ENCODE assay signal across 8 cellular contexts in genomic region chr14:73058923-73059311, GRCh38. TPM values are rescaled to one million over a fixed set of nuclear protein-coding genes. Genes with fewer than 3 reads are reported as not detected.
DNase-seq lines count a peak whose midpoint lies in the region; ATAC-seq, FAIRE-seq and TF ChIP-seq lines count a peak whose summit lies in the region.

No MANE protein-coding gene starts in this region.

- H3K4me2 ChIP-seq in HepG2 (ENCODE audit: low read depth, low read length), result peak overlapping the region; percentile 60

- H3K9ac ChIP-seq in HepG2 (ENCODE audit: insufficient read depth, low read depth, low read length), result peak overlapping the region; percentile 96

- no peaks in the 10 kb centered on the region for H3K9me3 ChIP-seq in HepG2 (ENCODE audit: low read length)

- H2AFZ ChIP-seq in HepG2 (ENCODE audit: low read length), result no peak overlapping the region

- TF ChIP-seq CTCF in HepG2 (CRISPR knock-in tag; IDR thresholded peaks at IDR 0.05), result no peak

- peaks cover 50% of the 10 kb centered on the region for H3K79me2 ChIP-seq in HepG2 (ENCODE audit: insufficient read depth, low read length)

- peak overlapping the region; percentile 79 to 95 (median 93) for H3K4me3 ChIP-seq in HepG2 (replicated peaks in 1 of 3; ENCODE audit: insufficient read depth in 1 of 3, low read depth in 2 of 3, low read length in 3 of 3)
- peak overlapping the region; percentile 96 for H3K4me3 ChIP-seq in urinary bladder (ENCODE audit: low read depth, low read length)

- DNase-seq in NCI-H510A treated with DMSO at 0.1 percent for 48 hours (lab: John Stamatoyannopoulos, UW) (peak; percentile 24), NCI-H510A (lab: John Stamatoyannopoulos, UW) (no peak), HCEC 1CT (peak; percentile 15), NCI-H146 treated with DMSO at 0.1 percent for 48 hours (lab: John Stamatoyannopoulos, UW; ENCODE audit: unreplicated experiment) (peak; percentile 17), caudate nucleus (lab: John Stamatoyannopoulos, UW) (peak in 17 of 61 donors; percentile 1 to 65 (median 45)), HepG2 (ENCODE audit: low spot score) (peak; percentile 7), DMS153 (lab: John Stamatoyannopoulos, UW) (no peak)

- peak; percentile 41 for ATAC-seq in HepG2

- FAIRE-seq in HepG2 (lab: Jason Lieb, UNC), result no peak

- TF ChIP-seq EP300 in HepG2 (IDR thresholded peaks at IDR 0.05; ENCODE audit: low read depth in 2 of 2, low read length in 2 of 2) (no peak), HepG2 (CRISPR knock-in tag; IDR thresholded peaks at IDR 0.05; ENCODE audit: borderline replicate concordance) (no peak)

- no peaks in the 10 kb centered on the region; a peak in 1 of 5 replicates for H3K27me3 ChIP-seq in HepG2 (ENCODE audit: control insufficient read depth in 1 of 2, insufficient read depth in 2 of 2, low read length in 2 of 2)

- H3K36me3 ChIP-seq in HepG2 (replicated peaks in 1 of 2; ENCODE audit: control insufficient read depth in 1 of 2, insufficient read depth in 2 of 2, low read length in 2 of 2) (peaks cover 0 to 15% of the 10 kb centered on the region in 2 experiments; a peak in 3 of 5 replicates), urinary bladder (ENCODE audit: insufficient read depth) (no peaks in the 10 kb centered on the region)

- peak overlapping the region; percentile 98 for H3K27ac ChIP-seq in caudate nucleus (ENCODE audit: low read depth, low read length)
- H3K27ac ChIP-seq in HepG2 (ENCODE audit: extremely low read length, insufficient read depth, low read length), result peak overlapping the region; percentile 99
- H3K27ac ChIP-seq in urinary bladder (ENCODE audit: low read depth), result peak overlapping the region; percentile 97

- intact Hi-C loops in HepG2 (cut with micrococcal nuclease; ENCODE audit: unreplicated experiment), result loop anchor here (5.0 kb wide), 1 partner anchor 78 kb away; the partner anchor contains the start of gene PSEN1

- H3K4me1 ChIP-seq in HepG2 (ENCODE audit: insufficient read depth, low read length) (peaks cover 31% of the 10 kb centered on the region), urinary bladder (ENCODE audit: insufficient read depth) (no peaks in the 10 kb centered on the region)

- TSS peak; percentile 60 for BruUV-seq in HepG2 (replicated peaks; lab: Mats Ljungman, UMichigan)

- POLR2A ChIA-PET in HepG2 (lab: Yijun Ruan, JAX), result interaction anchor here (0.6 to 2.4 kb wide), 21 partner anchors 8 to 510 kb away, joined by 3 to 38 read pairs (median 4); partner anchors contain the start of genes ACOT2, NUMB, PSEN1 and RIOX1

- TF ChIP-seq POLR2A in HepG2 (IDR thresholded peaks at IDR 0.05; ENCODE audit: insufficient read depth in 1 of 2, low read depth in 2 of 2, low read length in 2 of 2), result no peak

- in situ Hi-C loops in HepG2 (cut with HindIII; ENCODE audit: extremely low pct_ligation_motif_present, low pct_unique_long_range_greater_than_20kb), result no loop called here

- CTCF ChIA-PET in HepG2 (lab: Yijun Ruan, JAX; ENCODE audit: low intra/inter-chr PET ratio, low total read pairs), result no interaction called here

- WGBS in HepG2 (ENCODE audit: low lambda C conversion rate), result 1% methylated on average over 18 of the region's 18 CpGs
- under 1% methylated on average over 18 of the region's 18 CpGs for WGBS in urinary bladder

- H4K20me1 ChIP-seq in HepG2 (ENCODE audit: insufficient read depth, low read length), result peaks cover 32% of the 10 kb centered on the region

- TF ChIP-seq RAD21 in HepG2 (CRISPR knock-in tag; IDR thresholded peaks at IDR 0.05), result no peak

TF ChIP-seq in HepG2, 621 proteins besides CTCF, POLR2A, EP300 and RAD21 (continues in another document):
- TF ChIP-seq ZNF605 (CRISPR knock-in tag; IDR thresholded peaks at IDR 0.05) (no peak; the same call in 1 of the 2 replicates), ZNF740 (CRISPR knock-in tag; IDR thresholded peaks at IDR 0.05) (no peak), ZNF772 (CRISPR knock-in tag; IDR thresholded peaks at IDR 0.05) (no peak), IKZF5 (CRISPR knock-in tag; IDR thresholded peaks at IDR 0.05) (no peak), CREBL2 (CRISPR knock-in tag; IDR thresholded peaks at IDR 0.05; ENCODE audit: borderline replicate concordance) (0 out of 2 replicates have a peak, but pooled peaks have one; percentile 12), ZNF235 (CRISPR knock-in tag; IDR thresholded peaks at IDR 0.05; ENCODE audit: borderline replicate concordance) (0 out of 2 replicates have a peak, but pooled peaks have one; percentile 6), WIZ (CRISPR knock-in tag; IDR thresholded peaks at IDR 0.05) (0 out of 2 replicates have a peak, but pooled peaks have one; percentile 12), ELF1 (CRISPR knock-in tag; IDR thresholded peaks at IDR 0.05) (no peak)

RNA-seq across cellular contexts. Expression of gene RBM25, which starts 0.6 kb away (rescaled TPM):
- 52.0 and 65.9 TPM in 2 replicates for total RNA-seq in HepG2 (2016; rRNA removed; fragmentation: Illumina TruSeq; extraction: Trizol)
- total RNA-seq in HepG2 (2016; cell fraction: cytosol; rRNA removed; fragmentation: Illumina TruSeq; extraction: Trizol; ENCODE audit: low read depth), result 5.3 and 6.4 TPM in 2 replicates
- 42.3 and 65.8 TPM in 2 replicates for total RNA-seq in HepG2 (2016; cell fraction: insoluble cytoplasmic fraction; rRNA removed; fragmentation: Illumina TruSeq; extraction: Trizol)
- 9.0 and 11.3 TPM in 2 replicates for total RNA-seq in HepG2 (2016; cell fraction: membrane; rRNA removed; fragmentation: Illumina TruSeq; extraction: Trizol)
- total RNA-seq in HepG2 (2016; cell fraction: nucleus; rRNA removed; fragmentation: Illumina TruSeq; extraction: Trizol), result 105 and 115 TPM in 2 replicates
- 34.1 and 39.4 TPM in 2 replicates for polyA plus RNA-seq in HepG2 (2011; rRNA removed)
- polyA plus RNA-seq in HepG2 (2011; cell fraction: cytosol; rRNA removed), result 5.0 and 6.1 TPM in 2 replicates
- 95.4 and 160 TPM in 2 replicates for polyA plus RNA-seq in HepG2 (2011; cell fraction: nucleus; rRNA removed)
- polyA plus RNA-seq in HepG2 (2012), result 64.2 and 68.8 TPM in 2 replicates
- polyA plus RNA-seq in HepG2 (2016; cell fraction: cytosol; fragmentation: Illumina TruSeq; extraction: Trizol; ENCODE audit: low read depth), result 1.1 and 1.4 TPM in 2 replicates
- 65.5 and 68.1 TPM in 2 replicates for polyA plus RNA-seq in HepG2 (2016; cell fraction: insoluble cytoplasmic fraction; fragmentation: Illumina TruSeq; extraction: Trizol; ENCODE audit: low read depth)
- polyA plus RNA-seq in HepG2 (2016; cell fraction: membrane; fragmentation: Illumina TruSeq; extraction: Trizol; ENCODE audit: low read depth), result 4.0 and 4.2 TPM in 2 replicates
- polyA plus RNA-seq in HepG2 (2016; cell fraction: nucleus; fragmentation: Illumina TruSeq; extraction: Trizol; ENCODE audit: insufficient read depth, low read depth), result 201 and 204 TPM in 2 replicates
- polyA minus RNA-seq in HepG2 (2011; rRNA and poly(A)+ RNA removed; ENCODE audit: low replicate concordance), result 30.8 and 41.0 TPM in 2 replicates
- 10.6 and 11.1 TPM in 2 replicates for polyA minus RNA-seq in HepG2 (2011; cell fraction: cytosol; rRNA and poly(A)+ RNA removed)
- 177 and 245 TPM in 2 replicates for polyA minus RNA-seq in HepG2 (2011; cell fraction: nucleus; rRNA and poly(A)+ RNA removed)
- 96.8 TPM for total RNA-seq in urinary bladder
- polyA plus RNA-seq in urinary bladder, result 28.6 TPM

RNA-seq across cellular contexts. Expression of gene ZFYVE1, which starts 32.0 kb away (rescaled TPM):
- total RNA-seq in HepG2 (2016; rRNA removed; fragmentation: Illumina TruSeq; extraction: Trizol) (2.6 and 2.8 TPM in 2 replicates), urinary bladder (11.9 TPM)
- 0.61 and 0.62 TPM in 2 replicates for total RNA-seq in HepG2 (2016; cell fraction: cytosol; rRNA removed; fragmentation: Illumina TruSeq; extraction: Trizol; ENCODE audit: low read depth)
- total RNA-seq in HepG2 (2016; cell fraction: insoluble cytoplasmic fraction; rRNA removed; fragmentation: Illumina TruSeq; extraction: Trizol), result 2.6 and 2.8 TPM in 2 replicates
- 1.2 and 1.4 TPM in 2 replicates for total RNA-seq in HepG2 (2016; cell fraction: membrane; rRNA removed; fragmentation: Illumina TruSeq; extraction: Trizol)
- 4.6 and 4.8 TPM in 2 replicates for total RNA-seq in HepG2 (2016; cell fraction: nucleus; rRNA removed; fragmentation: Illumina TruSeq; extraction: Trizol)
- polyA plus RNA-seq in HepG2 (2011; rRNA removed) (5.3 and 6.9 TPM in 2 replicates), urinary bladder (14.3 TPM)
- 4.5 and 5.2 TPM in 2 replicates for polyA plus RNA-seq in HepG2 (2011; cell fraction: cytosol; rRNA removed)
- 15.0 and 17.4 TPM in 2 replicates for polyA plus RNA-seq in HepG2 (2011; cell fraction: nucleus; rRNA removed)
- 4.2 and 5.0 TPM in 2 replicates for polyA plus RNA-seq in HepG2 (2012)
- polyA plus RNA-seq in HepG2 (2016; cell fraction: cytosol; fragmentation: Illumina TruSeq; extraction: Trizol; ENCODE audit: low read depth), result 0.15 and 0.18 TPM in 2 replicates
- 2.5 and 3.2 TPM in 2 replicates for polyA plus RNA-seq in HepG2 (2016; cell fraction: insoluble cytoplasmic fraction; fragmentation: Illumina TruSeq; extraction: Trizol; ENCODE audit: low read depth)
- 0.39 and 0.42 TPM in 2 replicates for polyA plus RNA-seq in HepG2 (2016; cell fraction: membrane; fragmentation: Illumina TruSeq; extraction: Trizol; ENCODE audit: low read depth)
- polyA plus RNA-seq in HepG2 (2016; cell fraction: nucleus; fragmentation: Illumina TruSeq; extraction: Trizol; ENCODE audit: insufficient read depth, low read depth), result 5.1 and 5.4 TPM in 2 replicates
- 8.5 and 13.2 TPM in 2 replicates for polyA minus RNA-seq in HepG2 (2011; rRNA and poly(A)+ RNA removed; ENCODE audit: low replicate concordance)
- 3.7 and 4.6 TPM in 2 replicates for polyA minus RNA-seq in HepG2 (2011; cell fraction: cytosol; rRNA and poly(A)+ RNA removed)
- polyA minus RNA-seq in HepG2 (2011; cell fraction: nucleus; rRNA and poly(A)+ RNA removed), result 14.8 and 17.7 TPM in 2 replicates

Comparison
In these comparisons a context has a peak if more than half of its experiments do, and no peak if none do; other contexts are left out.
1. DNase-seq: peak in NCI-H510A treated with DMSO at 0.1 percent for 48 hours (single experiment), HCEC 1CT (single experiment), NCI-H146 treated with DMSO at 0.1 percent for 48 hours (single experiment) and HepG2 (single experiment); none in NCI-H510A (single experiment) and DMS153 (single experiment).
2. Peak in every context shown above with its lines, with median percentiles within 50 percentile points of each other: H3K27ac ChIP-seq.